In the genomic region with DNA sequence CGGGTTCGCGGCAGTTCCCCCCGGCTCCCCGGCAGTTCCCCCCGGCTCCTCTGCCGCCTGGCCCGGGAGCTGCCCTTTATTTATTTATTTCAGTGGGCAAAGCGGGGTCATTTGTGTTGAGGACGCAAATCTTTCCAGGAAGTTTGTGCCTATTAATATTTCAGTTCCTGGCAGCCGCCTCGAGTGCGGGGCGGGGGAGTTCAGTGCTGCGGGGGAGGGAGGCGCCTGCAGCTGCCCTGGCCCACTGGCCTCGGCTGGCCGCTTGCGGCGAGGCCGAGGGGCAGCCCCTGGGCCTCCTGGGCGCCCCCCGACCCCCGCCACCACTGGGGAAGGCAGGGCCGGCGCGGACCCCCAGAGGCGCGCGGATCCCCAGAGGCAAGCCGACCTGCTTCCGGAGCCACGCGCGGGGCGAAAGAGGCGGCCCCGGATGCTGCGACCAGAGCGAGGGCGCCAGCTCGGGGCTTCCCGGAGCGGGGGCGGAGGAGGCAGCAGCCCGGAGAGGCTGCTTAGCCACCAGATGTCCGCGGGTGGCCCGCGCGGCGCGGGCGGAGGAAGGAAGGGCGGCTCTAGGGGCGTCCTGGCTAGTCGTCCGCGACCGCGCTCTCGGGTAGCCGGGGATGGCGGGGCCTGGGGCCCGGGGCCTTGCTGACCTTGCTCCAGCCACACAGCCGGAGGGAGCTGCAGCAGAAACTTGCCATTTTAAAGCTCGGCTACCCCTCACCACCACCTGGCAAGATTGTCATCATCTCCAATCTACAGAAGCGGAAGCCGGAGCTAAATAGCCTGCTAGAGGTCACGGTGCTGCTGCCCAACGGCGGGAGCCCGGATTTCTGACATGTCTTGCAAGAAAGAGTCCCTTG, we compare ENCODE assay signal across 1 cellular context.
TF ChIP-seq lines count a peak whose summit lies in the region.

No MANE protein-coding gene starts in this region.

TF ChIP-seq in K562, 482 proteins besides CTCF, POLR2A, EP300 and RAD21 (continued from another document and continues in another):
- TF ChIP-seq, protein P1, sequence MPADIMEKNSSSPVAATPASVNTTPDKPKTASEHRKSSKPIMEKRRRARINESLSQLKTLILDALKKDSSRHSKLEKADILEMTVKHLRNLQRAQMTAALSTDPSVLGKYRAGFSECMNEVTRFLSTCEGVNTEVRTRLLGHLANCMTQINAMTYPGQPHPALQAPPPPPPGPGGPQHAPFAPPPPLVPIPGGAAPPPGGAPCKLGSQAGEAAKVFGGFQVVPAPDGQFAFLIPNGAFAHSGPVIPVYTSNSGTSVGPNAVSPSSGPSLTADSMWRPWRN (IDR thresholded peaks at IDR 0.05; ENCODE audit: low read depth): no peak
- TF ChIP-seq ZNF224 (CRISPR knock-in tag; IDR thresholded peaks at IDR 0.05): no peak
- TF ChIP-seq, protein P2, sequence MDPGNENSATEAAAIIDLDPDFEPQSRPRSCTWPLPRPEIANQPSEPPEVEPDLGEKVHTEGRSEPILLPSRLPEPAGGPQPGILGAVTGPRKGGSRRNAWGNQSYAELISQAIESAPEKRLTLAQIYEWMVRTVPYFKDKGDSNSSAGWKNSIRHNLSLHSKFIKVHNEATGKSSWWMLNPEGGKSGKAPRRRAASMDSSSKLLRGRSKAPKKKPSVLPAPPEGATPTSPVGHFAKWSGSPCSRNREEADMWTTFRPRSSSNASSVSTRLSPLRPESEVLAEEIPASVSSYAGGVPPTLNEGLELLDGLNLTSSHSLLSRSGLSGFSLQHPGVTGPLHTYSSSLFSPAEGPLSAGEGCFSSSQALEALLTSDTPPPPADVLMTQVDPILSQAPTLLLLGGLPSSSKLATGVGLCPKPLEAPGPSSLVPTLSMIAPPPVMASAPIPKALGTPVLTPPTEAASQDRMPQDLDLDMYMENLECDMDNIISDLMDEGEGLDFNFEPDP (CRISPR knock-in tag; IDR thresholded peaks at IDR 0.05): no peak
- TF ChIP-seq RBFOX2 (IDR thresholded peaks at IDR 0.05; ENCODE audit: low read depth, low read length): peak; percentile 88
- TF ChIP-seq, protein P3, sequence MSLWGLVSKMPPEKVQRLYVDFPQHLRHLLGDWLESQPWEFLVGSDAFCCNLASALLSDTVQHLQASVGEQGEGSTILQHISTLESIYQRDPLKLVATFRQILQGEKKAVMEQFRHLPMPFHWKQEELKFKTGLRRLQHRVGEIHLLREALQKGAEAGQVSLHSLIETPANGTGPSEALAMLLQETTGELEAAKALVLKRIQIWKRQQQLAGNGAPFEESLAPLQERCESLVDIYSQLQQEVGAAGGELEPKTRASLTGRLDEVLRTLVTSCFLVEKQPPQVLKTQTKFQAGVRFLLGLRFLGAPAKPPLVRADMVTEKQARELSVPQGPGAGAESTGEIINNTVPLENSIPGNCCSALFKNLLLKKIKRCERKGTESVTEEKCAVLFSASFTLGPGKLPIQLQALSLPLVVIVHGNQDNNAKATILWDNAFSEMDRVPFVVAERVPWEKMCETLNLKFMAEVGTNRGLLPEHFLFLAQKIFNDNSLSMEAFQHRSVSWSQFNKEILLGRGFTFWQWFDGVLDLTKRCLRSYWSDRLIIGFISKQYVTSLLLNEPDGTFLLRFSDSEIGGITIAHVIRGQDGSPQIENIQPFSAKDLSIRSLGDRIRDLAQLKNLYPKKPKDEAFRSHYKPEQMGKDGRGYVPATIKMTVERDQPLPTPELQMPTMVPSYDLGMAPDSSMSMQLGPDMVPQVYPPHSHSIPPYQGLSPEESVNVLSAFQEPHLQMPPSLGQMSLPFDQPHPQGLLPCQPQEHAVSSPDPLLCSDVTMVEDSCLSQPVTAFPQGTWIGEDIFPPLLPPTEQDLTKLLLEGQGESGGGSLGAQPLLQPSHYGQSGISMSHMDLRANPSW (CRISPR knock-in tag; IDR thresholded peaks at IDR 0.05): no peak
- TF ChIP-seq SMARCC2 (IDR thresholded peaks at IDR 0.05; ENCODE audit: low read depth): no peak
- peak; percentile 89 for TF ChIP-seq POLR2G (IDR thresholded peaks at IDR 0.05; ENCODE audit: low read depth, low read length)
- no peak for TF ChIP-seq TSC22D4 (tag; IDR thresholded peaks at IDR 0.05)
- TF ChIP-seq JUNB (CRISPR knock-in tag; conservative IDR thresholded peaks at IDR 0.05): no peak
- TF ChIP-seq, protein P4, sequence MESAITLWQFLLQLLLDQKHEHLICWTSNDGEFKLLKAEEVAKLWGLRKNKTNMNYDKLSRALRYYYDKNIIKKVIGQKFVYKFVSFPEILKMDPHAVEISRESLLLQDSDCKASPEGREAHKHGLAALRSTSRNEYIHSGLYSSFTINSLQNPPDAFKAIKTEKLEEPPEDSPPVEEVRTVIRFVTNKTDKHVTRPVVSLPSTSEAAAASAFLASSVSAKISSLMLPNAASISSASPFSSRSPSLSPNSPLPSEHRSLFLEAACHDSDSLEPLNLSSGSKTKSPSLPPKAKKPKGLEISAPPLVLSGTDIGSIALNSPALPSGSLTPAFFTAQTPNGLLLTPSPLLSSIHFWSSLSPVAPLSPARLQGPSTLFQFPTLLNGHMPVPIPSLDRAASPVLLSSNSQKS (CRISPR knock-in tag; IDR thresholded peaks at IDR 0.05): no peak
- TF ChIP-seq MTA3 (IDR thresholded peaks at IDR 0.05; ENCODE audit: borderline replicate concordance): peak; percentile 69; the same call in 1 of the 2 replicates
- TF ChIP-seq DACH1 (IDR thresholded peaks at IDR 0.05; ENCODE audit: partially characterized antibody): no peak
- TF ChIP-seq, protein P5, sequence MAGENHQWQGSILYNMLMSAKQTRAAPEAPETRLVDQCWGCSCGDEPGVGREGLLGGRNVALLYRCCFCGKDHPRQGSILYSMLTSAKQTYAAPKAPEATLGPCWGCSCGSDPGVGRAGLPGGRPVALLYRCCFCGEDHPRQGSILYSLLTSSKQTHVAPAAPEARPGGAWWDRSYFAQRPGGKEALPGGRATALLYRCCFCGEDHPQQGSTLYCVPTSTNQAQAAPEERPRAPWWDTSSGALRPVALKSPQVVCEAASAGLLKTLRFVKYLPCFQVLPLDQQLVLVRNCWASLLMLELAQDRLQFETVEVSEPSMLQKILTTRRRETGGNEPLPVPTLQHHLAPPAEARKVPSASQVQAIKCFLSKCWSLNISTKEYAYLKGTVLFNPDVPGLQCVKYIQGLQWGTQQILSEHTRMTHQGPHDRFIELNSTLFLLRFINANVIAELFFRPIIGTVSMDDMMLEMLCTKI (IDR thresholded peaks at IDR 0.05; ENCODE audit: partially characterized antibody): no peak
- peak; percentile 32; the same call in 1 of the 2 replicates for TF ChIP-seq BRD4 (IDR thresholded peaks at IDR 0.05)
- TF ChIP-seq SOX6 (IDR thresholded peaks at IDR 0.05): 0 out of 2 replicates have a peak, but pooled peaks have one; percentile 24
- no peak for TF ChIP-seq POLR2B (IDR thresholded peaks at IDR 0.05; ENCODE audit: low read depth, partially characterized antibody)
- no peak for TF ChIP-seq LCOR (CRISPR knock-in tag; IDR thresholded peaks at IDR 0.05)
- TF ChIP-seq, protein P6, sequence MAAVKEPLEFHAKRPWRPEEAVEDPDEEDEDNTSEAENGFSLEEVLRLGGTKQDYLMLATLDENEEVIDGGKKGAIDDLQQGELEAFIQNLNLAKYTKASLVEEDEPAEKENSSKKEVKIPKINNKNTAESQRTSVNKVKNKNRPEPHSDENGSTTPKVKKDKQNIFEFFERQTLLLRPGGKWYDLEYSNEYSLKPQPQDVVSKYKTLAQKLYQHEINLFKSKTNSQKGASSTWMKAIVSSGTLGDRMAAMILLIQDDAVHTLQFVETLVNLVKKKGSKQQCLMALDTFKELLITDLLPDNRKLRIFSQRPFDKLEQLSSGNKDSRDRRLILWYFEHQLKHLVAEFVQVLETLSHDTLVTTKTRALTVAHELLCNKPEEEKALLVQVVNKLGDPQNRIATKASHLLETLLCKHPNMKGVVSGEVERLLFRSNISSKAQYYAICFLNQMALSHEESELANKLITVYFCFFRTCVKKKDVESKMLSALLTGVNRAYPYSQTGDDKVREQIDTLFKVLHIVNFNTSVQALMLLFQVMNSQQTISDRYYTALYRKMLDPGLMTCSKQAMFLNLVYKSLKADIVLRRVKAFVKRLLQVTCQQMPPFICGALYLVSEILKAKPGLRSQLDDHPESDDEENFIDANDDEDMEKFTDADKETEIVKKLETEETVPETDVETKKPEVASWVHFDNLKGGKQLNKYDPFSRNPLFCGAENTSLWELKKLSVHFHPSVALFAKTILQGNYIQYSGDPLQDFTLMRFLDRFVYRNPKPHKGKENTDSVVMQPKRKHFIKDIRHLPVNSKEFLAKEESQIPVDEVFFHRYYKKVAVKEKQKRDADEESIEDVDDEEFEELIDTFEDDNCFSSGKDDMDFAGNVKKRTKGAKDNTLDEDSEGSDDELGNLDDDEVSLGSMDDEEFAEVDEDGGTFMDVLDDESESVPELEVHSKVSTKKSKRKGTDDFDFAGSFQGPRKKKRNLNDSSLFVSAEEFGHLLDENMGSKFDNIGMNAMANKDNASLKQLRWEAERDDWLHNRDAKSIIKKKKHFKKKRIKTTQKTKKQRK (IDR thresholded peaks at IDR 0.05; ENCODE audit: borderline replicate concordance, low read depth, low read length): no peak
- no peak for TF ChIP-seq TBP (optimal IDR thresholded peaks at IDR 0.05; ENCODE audit: low read depth, low read length)
- 0 out of 2 replicates have a peak, but pooled peaks have one; percentile 18 for TF ChIP-seq NFRKB (IDR thresholded peaks at IDR 0.05; ENCODE audit: low read depth)
- no peak for TF ChIP-seq RBM25 (IDR thresholded peaks at IDR 0.05; ENCODE audit: low read depth, low read length, severe bottlenecking)
- TF ChIP-seq ILK (tag; IDR thresholded peaks at IDR 0.05; ENCODE audit: borderline replicate concordance, low read depth): no peak
- peak; percentile 35 for TF ChIP-seq CCNT2 (IDR thresholded peaks at IDR 0.05; ENCODE audit: borderline replicate concordance, extremely low read depth, insufficient read length, low read depth, low read length)
- TF ChIP-seq NONO (IDR thresholded peaks at IDR 0.05; ENCODE audit: low read depth in 2 of 2, low read length in 1 of 2): peak; percentile 54 to 80; a peak in 3 of 4 replicates
- TF ChIP-seq ZBED1 (IDR thresholded peaks at IDR 0.05): no peak
- TF ChIP-seq, protein P7, sequence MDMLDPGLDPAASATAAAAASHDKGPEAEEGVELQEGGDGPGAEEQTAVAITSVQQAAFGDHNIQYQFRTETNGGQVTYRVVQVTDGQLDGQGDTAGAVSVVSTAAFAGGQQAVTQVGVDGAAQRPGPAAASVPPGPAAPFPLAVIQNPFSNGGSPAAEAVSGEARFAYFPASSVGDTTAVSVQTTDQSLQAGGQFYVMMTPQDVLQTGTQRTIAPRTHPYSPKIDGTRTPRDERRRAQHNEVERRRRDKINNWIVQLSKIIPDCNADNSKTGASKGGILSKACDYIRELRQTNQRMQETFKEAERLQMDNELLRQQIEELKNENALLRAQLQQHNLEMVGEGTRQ (CRISPR knock-in tag; IDR thresholded peaks at IDR 0.05): no peak
- TF ChIP-seq ZBTB7A (IDR thresholded peaks at IDR 0.05; ENCODE audit: borderline replicate concordance, control insufficient read depth, low read depth, low read length): peak; percentile 85; the same call in 1 of the 2 replicates
- TF ChIP-seq SRF (CRISPR knock-in tag; IDR thresholded peaks at IDR 0.05): no peak
- TF ChIP-seq, protein P8, sequence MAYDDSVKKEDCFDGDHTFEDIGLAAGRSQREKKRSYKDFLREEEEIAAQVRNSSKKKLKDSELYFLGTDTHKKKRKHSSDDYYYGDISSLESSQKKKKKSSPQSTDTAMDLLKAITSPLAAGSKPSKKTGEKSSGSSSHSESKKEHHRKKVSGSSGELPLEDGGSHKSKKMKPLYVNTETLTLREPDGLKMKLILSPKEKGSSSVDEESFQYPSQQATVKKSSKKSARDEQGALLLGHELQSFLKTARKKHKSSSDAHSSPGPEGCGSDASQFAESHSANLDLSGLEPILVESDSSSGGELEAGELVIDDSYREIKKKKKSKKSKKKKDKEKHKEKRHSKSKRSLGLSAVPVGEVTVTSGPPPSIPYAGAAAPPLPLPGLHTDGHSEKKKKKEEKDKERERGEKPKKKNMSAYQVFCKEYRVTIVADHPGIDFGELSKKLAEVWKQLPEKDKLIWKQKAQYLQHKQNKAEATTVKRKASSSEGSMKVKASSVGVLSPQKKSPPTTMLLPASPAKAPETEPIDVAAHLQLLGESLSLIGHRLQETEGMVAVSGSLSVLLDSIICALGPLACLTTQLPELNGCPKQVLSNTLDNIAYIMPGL (CRISPR knock-in tag; IDR thresholded peaks at IDR 0.05): no peak
- no peak for TF ChIP-seq PRMT5 (CRISPR knock-in tag; IDR thresholded peaks at IDR 0.05)
- TF ChIP-seq HDAC6 (IDR thresholded peaks at IDR 0.05; ENCODE audit: low read depth, low read length): no peak
- TF ChIP-seq ESRRB (CRISPR knock-in tag; IDR thresholded peaks at IDR 0.05; ENCODE audit: borderline replicate concordance): no peak
- TF ChIP-seq, protein P9, sequence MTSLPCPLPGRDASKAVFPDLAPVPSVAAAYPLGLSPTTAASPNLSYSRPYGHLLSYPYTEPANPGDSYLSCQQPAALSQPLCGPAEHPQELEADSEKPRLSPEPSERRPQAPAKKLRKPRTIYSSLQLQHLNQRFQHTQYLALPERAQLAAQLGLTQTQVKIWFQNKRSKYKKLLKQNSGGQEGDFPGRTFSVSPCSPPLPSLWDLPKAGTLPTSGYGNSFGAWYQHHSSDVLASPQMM (CRISPR knock-in tag; IDR thresholded peaks at IDR 0.05): no peak
- TF ChIP-seq CBX3 (IDR thresholded peaks at IDR 0.05; ENCODE audit: borderline replicate concordance in 1 of 2, low read length in 2 of 2): no peak
- TF ChIP-seq, protein P10, sequence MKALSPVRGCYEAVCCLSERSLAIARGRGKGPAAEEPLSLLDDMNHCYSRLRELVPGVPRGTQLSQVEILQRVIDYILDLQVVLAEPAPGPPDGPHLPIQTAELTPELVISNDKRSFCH (CRISPR knock-in tag; IDR thresholded peaks at IDR 0.05): no peak
- TF ChIP-seq, protein P10 (tag; IDR thresholded peaks at IDR 0.05): peak; percentile 58; the same call in 1 of the 2 replicates
- no peak for TF ChIP-seq NFYB (IDR thresholded peaks at IDR 0.05; ENCODE audit: extremely low read depth, insufficient read length)
- TF ChIP-seq ZNF274 (IDR thresholded peaks at IDR 0.05; ENCODE audit: borderline replicate concordance, low read depth, low read length): no peak; the same call in 1 of the 2 replicates
- TF ChIP-seq MBD2 (IDR thresholded peaks at IDR 0.05; ENCODE audit: borderline replicate concordance, low read depth): no peak
- TF ChIP-seq SP2 (IDR thresholded peaks at IDR 0.05; ENCODE audit: extremely low read depth, low read depth, low read length, poor library complexity, severe bottlenecking): no peak
- no peak for TF ChIP-seq FOXJ2 (tag; IDR thresholded peaks at IDR 0.05)
- TF ChIP-seq POLR3A (IDR thresholded peaks at IDR 0.05; ENCODE audit: borderline replicate concordance, extremely low read depth, insufficient read depth, insufficient read length): no peak
- peak; percentile 51; the same call in 1 of the 2 replicates for TF ChIP-seq GATAD2A (IDR thresholded peaks at IDR 0.05)
- TF ChIP-seq SPI1 (IDR thresholded peaks at IDR 0.05; ENCODE audit: borderline replicate concordance, low read depth, low read length): peak; percentile 58; the same call in 1 of the 2 replicates
- no peak for TF ChIP-seq ZNF263 (CRISPR knock-in tag; IDR thresholded peaks at IDR 0.05; ENCODE audit: borderline replicate concordance)
- TF ChIP-seq ZNF584 (CRISPR knock-in tag; IDR thresholded peaks at IDR 0.05; ENCODE audit: low read depth): no peak
- TF ChIP-seq SIN3A (IDR thresholded peaks at IDR 0.05; ENCODE audit: borderline replicate concordance in 2 of 2, control insufficient read depth in 1 of 2, low read depth in 2 of 2, low read length in 2 of 2): peak in 1 of 2 experiments; percentile 48; a peak in 1 of 4 replicates
